ENCODE assay signal across 8 cellular contexts in the genomic region with DNA sequence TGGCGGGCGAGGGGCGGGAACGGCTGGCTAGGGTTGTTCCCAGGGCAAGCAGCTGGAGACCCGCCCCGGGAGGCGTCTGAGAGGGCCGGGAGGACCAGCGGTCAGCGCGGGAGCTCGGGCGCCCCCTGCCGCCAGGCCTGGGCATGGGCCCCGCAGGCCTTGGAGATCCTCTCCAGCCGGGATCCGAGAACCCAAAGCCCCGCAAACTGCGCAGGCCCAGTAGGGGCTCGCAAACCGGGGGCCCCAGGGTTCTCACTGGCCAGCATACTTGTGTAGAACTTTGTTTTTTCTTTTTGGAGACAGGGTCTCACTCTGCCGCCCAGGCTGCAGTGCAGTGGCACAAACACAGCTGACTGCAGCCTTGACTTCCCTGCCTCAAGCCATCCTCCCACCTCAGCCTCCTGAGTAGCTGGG.
A peak's percentile ranks its signal among the peaks of the same experiment; 100 is the strongest.
DNase-seq lines count a peak whose midpoint lies in the region; ATAC-seq and TF ChIP-seq lines count a peak whose summit lies in the region.

No MANE protein-coding gene starts in this region.

- peak; percentile 45 for ATAC-seq in GM18868 (IDR thresholded peaks at IDR 0.05; ENCODE audit: unreplicated experiment)
- ATAC-seq in HG03196 (IDR thresholded peaks at IDR 0.05; ENCODE audit: unreplicated experiment): no peak
- no peak for ATAC-seq in HG03108 (IDR thresholded peaks at IDR 0.05; ENCODE audit: unreplicated experiment)

- no peak overlapping the region for H3K27ac ChIP-seq in SU-DHL-6 (ENCODE audit: low read depth, low read length)

- CTCF ChIA-PET in AG04449 (lab: Yijun Ruan, JAX): interaction anchor here (0.7 to 2.9 kb wide), 14 partner anchors 10 to 469 kb away, joined by 3 to 15 read pairs (median 4); a partner anchor contains a TSS

- no peak for TF ChIP-seq POLR2A in erythroblast (IDR thresholded peaks at IDR 0.05; ENCODE audit: low read length)

- H3K27me3 Mint-ChIP-seq in nephron (ENCODE audit: low read depth): peaks cover 11% of the 10 kb centered on the region

- no peaks in the 10 kb centered on the region for H3K27me3 ChIP-seq in SU-DHL-6 (ENCODE audit: low read length)

- H3K4me3 ChIP-seq in AG04449 (ENCODE audit: low read depth, low read length) (no peak overlapping the region), SU-DHL-6 (ENCODE audit: insufficient read depth, low read length, poor library complexity, severe bottlenecking) (no peak overlapping the region)

- H2AFZ ChIP-seq in SU-DHL-6 (ENCODE audit: low read depth, low read length, severe bottlenecking): no peak overlapping the region

- DNase-seq in AG04449 (ENCODE audit: low read depth, low spot score) (no peak), erythroblast (lab: John Stamatoyannopoulos, UW) (peak; percentile 34 to 48), GDM1 (lab: John Stamatoyannopoulos, UW) (no peak)

- no peak overlapping the region for H3K9ac ChIP-seq in SU-DHL-6 (ENCODE audit: low read length)

- H3K4me1 Mint-ChIP-seq in nephron: peaks cover 10% of the 10 kb centered on the region

- POLR2A ChIA-PET in AG04449 (lab: Yijun Ruan, JAX): no interaction called here

- TF ChIP-seq CTCF in AG04449 (IDR thresholded peaks at IDR 0.05; ENCODE audit: insufficient read depth, low read length, missing control alignments): peak; percentile 84
- peak; percentile 44 for TF ChIP-seq CTCF in SU-DHL-6 (IDR thresholded peaks at IDR 0.05; ENCODE audit: insufficient read depth, low read length, poor library complexity, severe bottlenecking)
- peak; percentile 92 to 98 (median 95) for TF ChIP-seq CTCF in nephron (IDR thresholded peaks at IDR 0.05; ENCODE audit: unreplicated experiment in 3 of 3)

- H3K9me3 Mint-ChIP-seq in nephron: no peaks in the 10 kb centered on the region

- H3K27ac Mint-ChIP-seq in nephron: no peak overlapping the region

- no peaks in the 10 kb centered on the region for H3K9me2 ChIP-seq in SU-DHL-6 (replicated peaks; ENCODE audit: insufficient read depth, low read length)

- no peak overlapping the region for H3K4me2 ChIP-seq in SU-DHL-6 (ENCODE audit: low read depth, low read length, poor library complexity, severe bottlenecking)

- H3K4me3 Mint-ChIP-seq in nephron: peak overlapping the region in 1 of 3 experiments; percentile 53

- no peaks in the 10 kb centered on the region for H3K36me3 Mint-ChIP-seq in nephron (ENCODE audit: low read depth)

- no peaks in the 10 kb centered on the region for H3K79me2 ChIP-seq in SU-DHL-6 (ENCODE audit: insufficient read depth, low read length)

- H4K20me1 ChIP-seq in SU-DHL-6 (ENCODE audit: low read depth, low read length): no peaks in the 10 kb centered on the region

- H3K9me3 ChIP-seq in SU-DHL-6 (ENCODE audit: insufficient read depth, low read length): no peaks in the 10 kb centered on the region

- no peaks in the 10 kb centered on the region for H3K36me3 ChIP-seq in SU-DHL-6 (ENCODE audit: low read length)

- no peaks in the 10 kb centered on the region for H3F3A ChIP-seq in SU-DHL-6 (ENCODE audit: insufficient read depth)

Comparison
In these comparisons a context has a peak if more than half of its experiments do, and no peak if none do; other contexts are left out.
1. DNase-seq: peak in erythroblast (2 of 2); none in AG04449 (single experiment) and GDM1 (single experiment).
2. CTCF ChIP-seq: peak in every context shown above with its lines; median percentile 95 in nephron; 84 in AG04449; 44 in SU-DHL-6.